13 cellular contexts compared by ENCODE assay signal in the genomic region with DNA sequence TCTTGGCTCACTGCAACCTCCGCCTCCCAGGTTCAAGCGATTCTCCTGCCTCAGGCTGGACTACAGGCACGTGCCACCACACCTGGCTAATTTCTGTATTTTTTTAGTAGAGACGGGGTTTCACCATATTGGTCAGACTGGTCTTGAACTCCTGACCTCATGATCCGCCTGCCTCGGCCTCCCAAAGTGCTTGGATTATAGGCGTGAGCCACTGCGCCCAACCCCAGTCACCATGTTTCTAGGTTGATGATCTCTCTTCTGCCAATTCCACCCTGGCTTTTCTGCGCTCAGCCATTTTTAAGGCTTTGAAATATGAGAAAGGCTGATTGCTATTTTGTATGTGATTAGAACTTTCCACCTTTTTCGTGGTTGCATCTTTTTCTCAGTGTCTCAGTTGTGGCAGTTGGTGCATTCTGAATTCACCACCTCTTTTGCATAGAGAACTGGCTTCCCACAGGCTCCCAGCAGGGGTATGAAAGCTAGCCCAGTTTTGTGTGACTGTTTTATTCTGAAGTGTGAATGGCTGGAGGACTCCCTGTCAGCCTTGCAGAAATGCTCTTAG. TPM values are rescaled to one million over a fixed set of nuclear protein-coding genes. Genes with fewer than 3 reads are reported as not detected.
DNase-seq lines count a peak whose midpoint lies in the region; ATAC-seq and TF ChIP-seq lines count a peak whose summit lies in the region.
"Had no signal": no experiment of that assay in that cellular context is flagged by ENCODE, and none has a peak within 500 bp of the region (broad histone marks: within the 10 kb centered on the region; RNA-seq: fewer than 3 reads in every experiment).

No MANE protein-coding gene starts in this region.

- H3K4me1 ChIP-seq in BLaER1 (peaks cover 33% of the 10 kb centered on the region), OCI-LY7 (ENCODE audit: insufficient read depth, low read length, poor library complexity, severe bottlenecking) (peaks cover 34% of the 10 kb centered on the region), ovary (ENCODE audit: insufficient read depth) (no peaks in the 10 kb centered on the region)

- H3K27ac ChIP-seq in BLaER1 (no peak overlapping the region), OCI-LY7 (ENCODE audit: low read depth, low read length, poor library complexity, severe bottlenecking) (peak overlapping the region; percentile 26), ovary (no peak overlapping the region)

- H3K4me1 Mint-ChIP-seq in effector memory CD8-positive, alpha-beta T cell (ENCODE audit: low read depth in 2 of 2), result peaks cover 0 to 2% of the 10 kb centered on the region in 2 donors

- H3K4me3 Mint-ChIP-seq in effector memory CD8-positive, alpha-beta T cell, result no peak overlapping the region

- H3K4me3 ChIP-seq in BLaER1 (no peak overlapping the region), OCI-LY7 (ENCODE audit: low read depth, low read length, poor library complexity, severe bottlenecking) (no peak overlapping the region), ovary (no peak overlapping the region)
- H3K4me3 ChIP-seq: K562 had no signal

- peak overlapping the region; percentile 22; the same call in 1 of the 2 replicates for H2AFZ ChIP-seq in OCI-LY7 (ENCODE audit: low read length)

- intact Hi-C loops in OCI-LY7 (cut with micrococcal nuclease; ENCODE audit: unreplicated experiment), result no loop called here
- intact Hi-C loops in ovary (cut with DNase I), result no loop called here

- H3K36me3 ChIP-seq in BLaER1 (no peaks in the 10 kb centered on the region), OCI-LY7 (ENCODE audit: insufficient read depth, low read length) (no peaks in the 10 kb centered on the region), ovary (no peaks in the 10 kb centered on the region)

- no peaks in the 10 kb centered on the region for H3K36me3 Mint-ChIP-seq in effector memory CD8-positive, alpha-beta T cell (ENCODE audit: insufficient read depth)

- CTCF ChIA-PET in OCI-LY7 (lab: Charles Lee; ENCODE audit: unreplicated experiment), result no interaction called here

- POLR2A ChIA-PET in OCI-LY7 (lab: Charles Lee), result no interaction called here

- no peak for TF ChIP-seq POLR2A in ovary (IDR thresholded peaks at IDR 0.05)

- H3K9me2 ChIP-seq in OCI-LY7 (ENCODE audit: insufficient read depth, low read length), result no peaks in the 10 kb centered on the region

- H3K4me2 ChIP-seq in BLaER1 (peak overlapping the region; percentile 22), OCI-LY7 (ENCODE audit: low read length) (peak overlapping the region; percentile 24)

- no peak for TF ChIP-seq EP300 in ovary (IDR thresholded peaks at IDR 0.05)

- WGBS in ovary, 3 donors, result 86 to 89% (median 86%) methylated on average over 10 of the region's 10 CpGs

- peak; percentile 56 for DNase-seq in OCI-LY7 (ENCODE audit: low spot score)
- DNase-seq in HUDEP-2 (lab: John Stamatoyannopoulos, UW; ENCODE audit: unreplicated experiment in 76 of 76), result no peak
- DNase-seq in ovary, result no peak
- no peak for DNase-seq in effector memory CD8-positive, alpha-beta T cell
- no peak for DNase-seq in NCI-H82 treated with DMSO at 0.1 percent for 48 hours (lab: John Stamatoyannopoulos, UW; ENCODE audit: unreplicated experiment)
- DNase-seq: CD8-positive, alpha-beta memory T cell; NCI-H748 treated with DMSO at 0.1 percent for 48 hours; stimulated activated CD4-positive, alpha-beta T cell treated with anti-CD3 and anti-CD28 coated beads, Interleukin-12 subunit alpha, Interleukin-12 subunit beta, amount 100 ng/mL, for 4 hours had no signal

- H4K20me1 ChIP-seq in BLaER1 (no peaks in the 10 kb centered on the region), OCI-LY7 (ENCODE audit: insufficient read depth, low read length) (no peaks in the 10 kb centered on the region)

- no peak overlapping the region for H3K27ac Mint-ChIP-seq in effector memory CD8-positive, alpha-beta T cell

- no peaks in the 10 kb centered on the region for H3K79me2 ChIP-seq in OCI-LY7 (ENCODE audit: insufficient read depth, low read depth, low read length)

- ATAC-seq in GM18867 (IDR thresholded peaks at IDR 0.05; ENCODE audit: unreplicated experiment), result peak; percentile 86
- ATAC-seq in HG02610 (IDR thresholded peaks at IDR 0.05; ENCODE audit: unreplicated experiment), result peak; percentile 77
- ATAC-seq in effector memory CD8-positive, alpha-beta T cell (replicated peaks), result no peak
- ATAC-seq: K562 had no signal

- H3K9me3 ChIP-seq in BLaER1 (peaks cover 5% of the 10 kb centered on the region; the same call in 1 of the 2 replicates), OCI-LY7 (ENCODE audit: low read length) (no peaks in the 10 kb centered on the region), ovary (no peaks in the 10 kb centered on the region)

- no TSS peak for BruUV-seq in OCI-LY7 (replicated peaks; lab: Mats Ljungman, UMichigan)

- no peaks in the 10 kb centered on the region for H3K27me3 ChIP-seq in BLaER1
- H3K27me3 ChIP-seq in ovary, result no peaks in the 10 kb centered on the region

- TF ChIP-seq CTCF in OCI-LY7 (conservative IDR thresholded peaks at IDR 0.05; ENCODE audit: low read length), result no peak
- TF ChIP-seq CTCF in ovary (IDR thresholded peaks at IDR 0.05), result no peak

- no peaks in the 10 kb centered on the region for H3K9me3 Mint-ChIP-seq in effector memory CD8-positive, alpha-beta T cell
- H3K9me3 Mint-ChIP-seq: CD8-positive, alpha-beta memory T cell had no signal

- H3K27me3 Mint-ChIP-seq in effector memory CD8-positive, alpha-beta T cell, result no peaks in the 10 kb centered on the region
- H3K27me3 Mint-ChIP-seq: CD8-positive, alpha-beta memory T cell had no signal

- no peak overlapping the region for H3K9ac ChIP-seq in BLaER1

RNA-seq across cellular contexts. Expression of a gene that starts 15.5 kb away (rescaled TPM):
- 0.50 and 0.77 TPM in 2 replicates for total RNA-seq in OCI-LY7 (2014; rRNA removed; shearing (Covaris generic))
- total RNA-seq in OCI-LY7 (2022) (1.5 and 2.3 TPM in 2 replicates), ovary (1 to 10 TPM in 6 of 7 donors, under 1 TPM in 1; 0.92 to 3.8 (median 2.8) TPM)
- 1 to 10 TPM; 1.4 to 7.3 TPM for polyA plus RNA-seq in ovary
- total RNA-seq: chondrocyte had no signal
